ENCODE assay signal across 18 cellular contexts in genomic region chr20:51272392-51272791, GRCh38.
DNase-seq lines count a peak whose midpoint lies in the region; ATAC-seq and TF ChIP-seq lines count a peak whose summit lies in the region.
"Had no signal": no experiment of that assay in that cellular context is flagged by ENCODE, and none has a peak within 500 bp of the region (broad histone marks: within the 10 kb centered on the region; RNA-seq: fewer than 3 reads in every experiment).

No MANE protein-coding gene starts in this region.

- no peak for ATAC-seq in GM21528 (IDR thresholded peaks at IDR 0.05; ENCODE audit: low FRiP score, unreplicated experiment)
- ATAC-seq: activated T-cell treated with anti-CD3 and anti-CD28 coated beads, Interleukin-2, amount 50 U/mL, for 72 hours had no signal

- H3K27ac ChIP-seq in prostate gland = no peak overlapping the region
- H3K27ac ChIP-seq: adrenal gland had no signal

- whole genome bisulfite sequencing in prostate gland = 69% methylated on average over 5 of the region's 5 CpGs

- H3K4me3 ChIP-seq in choroid plexus epithelial cell (ENCODE audit: low read depth, low read length) (no peak overlapping the region), prostate gland (no peak overlapping the region)
- H3K4me3 ChIP-seq: adrenal gland, smooth muscle cell had no signal

- H3K4me1 ChIP-seq in prostate gland (replicated peaks) = no peaks in the 10 kb centered on the region
- H3K4me1 ChIP-seq: adrenal gland had no signal

- DNase-seq in NCI-H748 (lab: John Stamatoyannopoulos, UW; ENCODE audit: unreplicated experiment) = peak; percentile 18
- no peak for DNase-seq in NCI-H748 treated with DMSO at 0.1 percent for 48 hours (lab: John Stamatoyannopoulos, UW)
- DNase-seq in NCI-H524 (lab: John Stamatoyannopoulos, UW) = peak; percentile 30 to 68
- DNase-seq in choroid plexus epithelial cell (ENCODE audit: low read depth) = peak; percentile 74
- DNase-seq in stromal cell of bone marrow (ENCODE audit: low read depth) = peak; percentile 20
- no peak for DNase-seq in prostate gland (ENCODE audit: low spot score)
- DNase-seq in kidney glomerular epithelial cell (lab: John Stamatoyannopoulos, UW) = no peak
- DNase-seq: activated CD4-positive, alpha-beta T cell treated with anti-CD3 and anti-CD28 coated beads, Interleukin-2, amount 10 ng/mL, durations not matched to agents 7 days and 5 days; activated T-cell treated with anti-CD3 and anti-CD28 coated beads, Interleukin-2, amount 50 U/mL, for 72 hours; adrenal gland; Calu3; midbrain; MM.1S; NCI-H510A; Right ventricle myocardium superior; T-helper 9 cell had no signal

- TF ChIP-seq CTCF in choroid plexus epithelial cell (conservative IDR thresholded peaks at IDR 0.05; ENCODE audit: low read depth, low read length) (no peak), prostate gland (IDR thresholded peaks at IDR 0.05) (no peak)

- no peaks in the 10 kb centered on the region for H3K36me3 ChIP-seq in prostate gland
- H3K36me3 ChIP-seq: adrenal gland had no signal

- no peaks in the 10 kb centered on the region for H3K27me3 ChIP-seq in prostate gland (replicated peaks; ENCODE audit: insufficient read depth)

- intact Hi-C loops in prostate gland (cut with DNase I) = no loop called here

- H3K9me3 ChIP-seq in prostate gland = no peaks in the 10 kb centered on the region
- H3K9me3 ChIP-seq: adrenal gland had no signal

- no peak for TF ChIP-seq POLR2A in prostate gland (IDR thresholded peaks at IDR 0.05)

Comparison
In these comparisons a context has a peak if more than half of its experiments do, and no peak if none do; other contexts are left out.
1. DNase-seq: peak in NCI-H748 (single experiment), NCI-H524 (2 of 2), choroid plexus epithelial cell (single experiment) and stromal cell of bone marrow (single experiment); none in NCI-H748 treated with DMSO at 0.1 percent for 48 hours (single experiment), prostate gland (single experiment) and kidney glomerular epithelial cell (single experiment).